Comparison of ENCODE assay signal across 17 cellular contexts in the genomic region with DNA sequence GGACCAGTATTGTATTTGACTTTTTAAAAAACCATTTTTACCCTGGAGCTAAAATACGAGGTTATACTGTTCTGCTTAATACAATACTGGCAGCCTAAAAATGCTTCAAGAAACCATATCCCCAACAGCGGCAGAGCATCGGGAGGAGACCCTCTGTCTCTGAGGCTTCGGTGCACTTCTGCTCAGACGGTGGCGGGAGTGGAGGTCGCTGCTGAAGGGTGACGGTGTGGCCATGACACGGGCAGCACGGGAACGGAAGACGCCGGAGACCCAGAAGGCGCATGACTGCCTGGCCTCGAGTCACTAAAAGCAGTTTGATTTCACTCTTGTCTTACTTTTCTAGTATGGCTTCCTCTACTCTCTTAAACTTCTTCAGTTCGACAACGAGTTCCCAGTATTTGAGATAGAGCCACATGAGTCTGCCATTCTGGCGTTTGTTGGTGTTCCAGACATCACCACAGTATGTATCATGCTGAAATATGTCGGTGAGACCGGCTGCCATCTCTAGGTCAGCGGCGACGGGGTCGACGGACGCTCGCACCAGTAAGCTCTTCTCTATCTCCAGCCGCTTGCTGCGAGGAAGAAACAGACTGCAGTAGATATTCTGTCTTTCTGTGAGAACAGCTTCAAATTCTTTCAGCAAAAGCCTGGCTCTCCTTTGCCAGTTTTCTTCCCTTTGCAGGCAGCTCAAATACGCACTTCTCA. TPM values are rescaled to one million over a fixed set of nuclear protein-coding genes. Genes with fewer than 3 reads are reported as not detected.
"Had no signal": no experiment of that assay in that cellular context is flagged by ENCODE, and none has a peak within 500 bp of the region (broad histone marks: within the 10 kb centered on the region; RNA-seq: fewer than 3 reads in every experiment).

No MANE protein-coding gene starts in this region.

- DNase-seq: activated CD4-positive, alpha-beta T cell treated with anti-CD3 and anti-CD28 coated beads, Interleukin-2, amount 50 U/mL, for 1 hour; activated CD8-positive, alpha-beta memory T cell treated with anti-CD3 and anti-CD28 coated beads for 24 hours; activated naive CD4-positive, alpha-beta T cell treated with anti-CD3 and anti-CD28 coated beads for 36 hours; activated naive CD8-positive, alpha-beta T cell treated with anti-CD3 and anti-CD28 coated beads, Interleukin-2, amount 50 U/mL, for 24 hours; naive thymus-derived CD8-positive, alpha-beta T cell; SW 1271 had no signal

- H3K4me3 ChIP-seq: dorsolateral prefrontal cortex, lung had no signal

- H3K9me3 ChIP-seq: neutrophil had no signal

- ATAC-seq: activated naive CD8-positive, alpha-beta T cell treated with anti-CD3 and anti-CD28 coated beads, Interleukin-2, amount 50 U/mL, for 24 hours; esophagus mucosa; naive thymus-derived CD8-positive, alpha-beta T cell; stimulated activated effector memory CD8-positive, alpha-beta T cell treated with anti-CD3 and anti-CD28 coated beads, Interleukin-12 subunit alpha, Interleukin-12 subunit beta, amount 100 ng/mL, for 72 hours had no signal

- H3K27me3 ChIP-seq: dorsolateral prefrontal cortex, neutrophil had no signal

- H3K27ac ChIP-seq: dorsolateral prefrontal cortex, neutrophil had no signal

RNA-seq across cellular contexts. Expression of a gene that starts 13.8 kb away (rescaled TPM):
- total RNA-seq: activated naive CD4-positive, alpha-beta T cell treated with anti-CD3 and anti-CD28 coated beads for 36 hours; activated T-helper 1 cell treated with anti-CD3 and anti-CD28 coated beads, Interleukin-12 subunit alpha, Interleukin-12 subunit beta, Interleukin-2, Interleukin-4 antibody, amounts not matched to agents 30 ng/mL and 10 ng/mL and 1 ng/mL, durations not matched to agents 14 hours and 24 hours and 36 hours; aorta; esophagus mucosa; mucosa of gallbladder; naive thymus-derived CD8-positive, alpha-beta T cell; renal cortical epithelial cell; T-helper 2 cell treated with Interferon-gamma antibody and Interleukin-4, amounts not matched to agents 100 ng/mL and 5 ng/mL, for 36 hours had no signal
- polyA plus RNA-seq: aorta, lung, urinary bladder had no signal
